ENCODE assay signal across 20 cellular contexts in the genomic region with DNA sequence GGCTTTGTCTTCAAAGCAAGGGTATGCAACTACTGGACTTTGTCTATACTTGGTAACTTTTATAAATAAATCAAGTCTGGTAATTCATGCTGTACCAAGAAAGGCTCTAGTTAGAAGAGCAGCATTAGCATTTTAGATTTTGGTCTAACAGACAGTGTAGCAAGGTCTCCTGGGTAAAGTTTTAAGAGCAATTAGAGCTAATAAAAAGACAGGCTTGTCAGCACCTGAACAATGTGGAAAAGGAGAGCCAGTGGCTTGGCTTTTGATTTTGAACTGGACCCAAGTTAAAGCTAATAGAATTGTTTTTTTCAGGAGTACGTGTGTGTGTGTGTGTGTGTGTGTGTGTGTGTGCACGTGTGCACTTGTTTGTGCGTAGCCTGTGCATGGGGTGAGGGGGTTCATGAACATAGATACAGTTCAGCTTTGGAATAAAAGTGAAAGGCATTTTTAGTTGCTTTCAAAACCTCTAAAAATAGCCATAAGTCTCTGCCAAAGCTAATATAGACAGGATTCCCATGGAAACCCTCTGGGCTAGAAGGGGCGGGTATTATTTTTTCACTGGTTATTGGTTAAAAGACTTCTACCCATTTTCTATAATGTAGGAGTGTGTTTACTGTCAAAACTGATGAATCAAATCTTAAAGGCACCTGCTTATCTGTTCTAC.
A peak's percentile ranks its signal among the peaks of the same experiment; 100 is the strongest.
DNase-seq lines count a peak whose midpoint lies in the region; ATAC-seq, FAIRE-seq and TF ChIP-seq lines count a peak whose summit lies in the region.
"Had no signal": no experiment of that assay in that cellular context is flagged by ENCODE, and none has a peak within 500 bp of the region (broad histone marks: within the 10 kb centered on the region; RNA-seq: fewer than 3 reads in every experiment).

No MANE protein-coding gene starts in this region.

- H2BK12ac ChIP-seq in trophoblast cell (ENCODE audit: low read length): peak overlapping the region; percentile 82

- H3F3A ChIP-seq in neural progenitor cell (ENCODE audit: low read depth): no peaks in the 10 kb centered on the region

- H3K27ac Mint-ChIP-seq in neural progenitor cell: no peak overlapping the region
- H3K27ac Mint-ChIP-seq: activated CD8-positive, alpha-beta T cell treated with anti-CD3 and anti-CD28 coated beads, Interleukin-2, amount 10 ng/mL, durations not matched to agents 7 days and 5 days; activated T-helper 2 cell treated with anti-CD3 and anti-CD28 coated beads, Interferon-gamma antibody, Interleukin-2, Interleukin-4, amounts not matched to agents 10 μg/mL and 5 μg/mL and 100 μg/mL, durations not matched to agents 14 hours and 24 hours and 36 hours; stimulated activated naive CD8-positive, alpha-beta T cell treated with anti-CD3 and anti-CD28 coated beads, Interleukin-15, amount 100 ng/mL, for 72 hours had no signal

- H3K27ac ChIP-seq in trophoblast cell (ENCODE audit: low read depth, low read length) (peak overlapping the region; percentile 88), neural progenitor cell (no peak overlapping the region)
- H3K27ac ChIP-seq: C4-2B, ovary had no signal

- POLR2A ChIA-PET in HEK293T (lab: Yijun Ruan, JAX): no interaction called here

- peaks cover 12% of the 10 kb centered on the region for H3K79me1 ChIP-seq in trophoblast cell (ENCODE audit: low read length)

- no peaks in the 10 kb centered on the region for H3K27me3 Mint-ChIP-seq in neural progenitor cell (ENCODE audit: insufficient read depth, low read depth)
- H3K27me3 Mint-ChIP-seq: stimulated activated naive CD8-positive, alpha-beta T cell treated with anti-CD3 and anti-CD28 coated beads, Interleukin-15, amount 100 ng/mL, for 72 hours had no signal

- H2BK5ac ChIP-seq in trophoblast cell (ENCODE audit: low read depth, low read length, poor library complexity): peak overlapping the region; percentile 58

- H2BK120ac ChIP-seq in trophoblast cell (ENCODE audit: insufficient read depth, low read length, poor library complexity): peak overlapping the region; percentile 64

- WGBS in trophoblast cell (ENCODE audit: extremely low coverage, insufficient coverage, insufficient read length): no CpG with 5 or more reads among the region's 4 CpGs

- H3K36me3 ChIP-seq in trophoblast cell (ENCODE audit: control insufficient read depth in 1 of 2, insufficient read depth in 2 of 2, low read length in 2 of 2) (no peaks in the 10 kb centered on the region), neural progenitor cell (no peaks in the 10 kb centered on the region)
- H3K36me3 ChIP-seq: ascending aorta, ovary had no signal

- H3K4me1 ChIP-seq in trophoblast cell (ENCODE audit: control insufficient read depth in 1 of 2, insufficient read depth in 2 of 2, low read length in 2 of 2) (peaks cover 2 to 10% of the 10 kb centered on the region in 2 experiments), neural progenitor cell (no peaks in the 10 kb centered on the region)

- no peak for FAIRE-seq in urothelium cell line (lab: Jason Lieb, UNC)

- H2AFZ ChIP-seq in trophoblast cell (ENCODE audit: insufficient read depth, low read length, poor library complexity): no peak overlapping the region
- no peak overlapping the region for H2AFZ ChIP-seq in neural progenitor cell (replicated peaks)

- H3K9ac ChIP-seq in trophoblast cell (ENCODE audit: low read length) (no peak overlapping the region), neural progenitor cell (no peak overlapping the region)

- no peaks in the 10 kb centered on the region for H3K36me3 Mint-ChIP-seq in neural progenitor cell
- H3K36me3 Mint-ChIP-seq: immature natural killer cell had no signal

- no peak overlapping the region for H4K8ac ChIP-seq in trophoblast cell (ENCODE audit: low read depth, low read length)

- H3K23ac ChIP-seq in trophoblast cell (ENCODE audit: low read length): no peak overlapping the region

- peak overlapping the region; percentile 49 for H3K14ac ChIP-seq in trophoblast cell (ENCODE audit: low read length)

- no peak overlapping the region for H3K4me3 Mint-ChIP-seq in neural progenitor cell
- H3K4me3 Mint-ChIP-seq: activated CD8-positive, alpha-beta T cell treated with anti-CD3 and anti-CD28 coated beads, Interleukin-2, amount 10 ng/mL, durations not matched to agents 7 days and 5 days; immature natural killer cell; stimulated activated naive CD8-positive, alpha-beta T cell treated with anti-CD3 and anti-CD28 coated beads, Interleukin-15, amount 100 ng/mL, for 72 hours had no signal

- H3K4me2 ChIP-seq in trophoblast cell (ENCODE audit: low read length) (peak overlapping the region; percentile 35), neural progenitor cell (no peak overlapping the region)

- no peak overlapping the region for H3K4ac ChIP-seq in trophoblast cell (ENCODE audit: low read depth, low read length)

- H2AK5ac ChIP-seq in trophoblast cell (ENCODE audit: low read length): no peak overlapping the region

- no peak overlapping the region for H4K12ac ChIP-seq in trophoblast cell (ENCODE audit: low read depth, low read length)

- H3K4me1 Mint-ChIP-seq in neural progenitor cell: no peaks in the 10 kb centered on the region

- H3K4me3 ChIP-seq in trophoblast cell (ENCODE audit: low read depth, low read length) (no peak overlapping the region), neural progenitor cell (no peak overlapping the region)
- H3K4me3 ChIP-seq: ovary had no signal

- CTCF ChIA-PET in HEK293T (lab: Yijun Ruan, JAX): no interaction called here

- no peak overlapping the region for H3K18ac ChIP-seq in trophoblast cell (ENCODE audit: low read length)

- peak overlapping the region; percentile 81 for H4K91ac ChIP-seq in trophoblast cell (ENCODE audit: low read depth, low read length)

- no peak for ATAC-seq in GM21529 (IDR thresholded peaks at IDR 0.05; ENCODE audit: unreplicated experiment)
- ATAC-seq: activated CD8-positive, alpha-beta T cell treated with anti-CD3 and anti-CD28 coated beads, Interleukin-2, amount 10 ng/mL, durations not matched to agents 7 days and 5 days; stimulated activated naive CD8-positive, alpha-beta T cell treated with anti-CD3 and anti-CD28 coated beads, Interleukin-15, amount 100 ng/mL, for 72 hours had no signal

- DNase-seq in HEK293T (ENCODE audit: extremely low spot score) (no peak), OCI-M1 (lab: John Stamatoyannopoulos, UW) (peak; percentile 33), fibroblast of gingiva (ENCODE audit: low read depth) (peak; percentile 27), trophoblast cell (no peak), ACHN (no peak), urothelium cell line (ENCODE audit: low spot score) (no peak), neural progenitor cell (ENCODE audit: low spot score) (no peak)
- DNase-seq: activated CD8-positive, alpha-beta T cell treated with anti-CD3 and anti-CD28 coated beads, Interleukin-2, amount 10 ng/mL, durations not matched to agents 7 days and 5 days; DMS79 treated with DMSO at 0.1 percent for 48 hours; effector memory CD4-positive, alpha-beta T cell; H7; immature natural killer cell; NCI-H1105; ovary; stimulated activated CD4-positive, alpha-beta T cell treated with anti-CD3 and anti-CD28 coated beads, Interleukin-12 subunit alpha, Interleukin-12 subunit beta, amount 100 ng/mL, for 4 hours; stimulated activated naive CD8-positive, alpha-beta T cell treated with anti-CD3 and anti-CD28 coated beads, Interleukin-15, amount 100 ng/mL, for 72 hours had no signal

- H3K9me3 ChIP-seq in trophoblast cell (ENCODE audit: insufficient read depth, low read depth, low read length) (no peaks in the 10 kb centered on the region), neural progenitor cell (ENCODE audit: low read depth) (no peaks in the 10 kb centered on the region)
- H3K9me3 ChIP-seq: ascending aorta, ovary had no signal

- no peaks in the 10 kb centered on the region for H3K27me3 ChIP-seq in trophoblast cell (ENCODE audit: insufficient read depth, low read length)
- H3K27me3 ChIP-seq in neural progenitor cell: no peaks in the 10 kb centered on the region
- H3K27me3 ChIP-seq: ascending aorta, ovary had no signal

- H4K20me1 ChIP-seq in neural progenitor cell (ENCODE audit: low read depth): no peaks in the 10 kb centered on the region

- H3K79me2 ChIP-seq in trophoblast cell (ENCODE audit: control insufficient read depth, insufficient read depth, low read length, poor library complexity) (peaks cover 2% of the 10 kb centered on the region), neural progenitor cell (ENCODE audit: low read depth) (no peaks in the 10 kb centered on the region)

- in situ Hi-C loops in ACHN (cut with HindIII; ENCODE audit: low pct_ligation_motif_present, low pct_unique_long_range_greater_than_20kb, low sequenced_read_pairs): no loop called here

- TF ChIP-seq CTCF in neural progenitor cell (IDR thresholded peaks at IDR 0.05): no peak

- no peaks in the 10 kb centered on the region for H3K9me3 Mint-ChIP-seq in neural progenitor cell
- H3K9me3 Mint-ChIP-seq: activated T-helper 2 cell treated with anti-CD3 and anti-CD28 coated beads, Interferon-gamma antibody, Interleukin-2, Interleukin-4, amounts not matched to agents 10 μg/mL and 5 μg/mL and 100 μg/mL, durations not matched to agents 14 hours and 24 hours and 36 hours; stimulated activated naive CD8-positive, alpha-beta T cell treated with anti-CD3 and anti-CD28 coated beads, Interleukin-15, amount 100 ng/mL, for 72 hours had no signal

TF ChIP-seq in HEK293T, 16 proteins besides CTCF, POLR2A, EP300 and RAD21:
- TF ChIP-seq LEF1 (IDR thresholded peaks at IDR 0.05; ENCODE audit: borderline replicate concordance) (no peak), FOXA1 (IDR thresholded peaks at IDR 0.05) (no peak), ARNT (IDR thresholded peaks at IDR 0.05) (no peak), CTBP1 (IDR thresholded peaks at IDR 0.05; ENCODE audit: borderline replicate concordance) (no peak)
- TF ChIP-seq, protein P1, sequence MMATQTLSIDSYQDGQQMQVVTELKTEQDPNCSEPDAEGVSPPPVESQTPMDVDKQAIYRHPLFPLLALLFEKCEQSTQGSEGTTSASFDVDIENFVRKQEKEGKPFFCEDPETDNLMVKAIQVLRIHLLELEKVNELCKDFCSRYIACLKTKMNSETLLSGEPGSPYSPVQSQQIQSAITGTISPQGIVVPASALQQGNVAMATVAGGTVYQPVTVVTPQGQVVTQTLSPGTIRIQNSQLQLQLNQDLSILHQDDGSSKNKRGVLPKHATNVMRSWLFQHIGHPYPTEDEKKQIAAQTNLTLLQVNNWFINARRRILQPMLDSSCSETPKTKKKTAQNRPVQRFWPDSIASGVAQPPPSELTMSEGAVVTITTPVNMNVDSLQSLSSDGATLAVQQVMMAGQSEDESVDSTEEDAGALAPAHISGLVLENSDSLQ (IDR thresholded peaks at IDR 0.05): peak; percentile 30; the same call in 1 of the 2 replicates

Comparison
In these comparisons a context has a peak if more than half of its experiments do, and no peak if none do; other contexts are left out.
1. DNase-seq: peak in OCI-M1 (single experiment) and fibroblast of gingiva (single experiment); none in HEK293T (single experiment), trophoblast cell (0 of 2), ACHN (single experiment), urothelium cell line (single experiment) and neural progenitor cell (single experiment).